16 cellular contexts compared by ENCODE assay signal in genomic region chr5:8601831-8602354, GRCh38.
DNase-seq lines count a peak whose midpoint lies in the region; ATAC-seq and TF ChIP-seq lines count a peak whose summit lies in the region.
"Had no signal": no experiment of that assay in that cellular context is flagged by ENCODE, and none has a peak within 500 bp of the region (broad histone marks: within the 10 kb centered on the region; RNA-seq: fewer than 3 reads in every experiment).

No MANE protein-coding gene starts in this region.

- H3K4me1 ChIP-seq in right lobe of liver = no peaks in the 10 kb centered on the region
- H3K4me1 ChIP-seq: HAP-1 had no signal

- H3K4me3 ChIP-seq in brain microvascular endothelial cell (ENCODE audit: low read depth, low read length) (no peak overlapping the region), right lobe of liver (no peak overlapping the region)
- H3K4me3 ChIP-seq: HAP-1 had no signal

- H3K27ac ChIP-seq in brain microvascular endothelial cell (no peak overlapping the region), right lobe of liver (no peak overlapping the region)

- H3K9me3 ChIP-seq in right lobe of liver = no peaks in the 10 kb centered on the region
- H3K9me3 ChIP-seq: HAP-1 had no signal

- ATAC-seq in right lobe of liver = no peak

- H3K27me3 ChIP-seq in brain microvascular endothelial cell (replicated peaks) (no peaks in the 10 kb centered on the region), right lobe of liver (no peaks in the 10 kb centered on the region)

- H3K36me3 ChIP-seq in brain microvascular endothelial cell (replicated peaks) = no peaks in the 10 kb centered on the region
- H3K36me3 ChIP-seq in right lobe of liver = no peaks in the 10 kb centered on the region
- H3K36me3 ChIP-seq: HAP-1 had no signal

- in situ Hi-C loops in brain microvascular endothelial cell (cut with HindIII; ENCODE audit: low pct_ligation_motif_present, low sequenced_read_pairs) = no loop called here

- DNase-seq in HS-5 (ENCODE audit: low read depth) (peak; percentile 69), brain microvascular endothelial cell (peak; percentile 36), non-pigmented ciliary epithelial cell (ENCODE audit: low read depth) (peak; percentile 20), right lobe of liver (no peak), HPDE6-E6E7 (ENCODE audit: extremely low spot score) (no peak), NCI-H2171 (lab: John Stamatoyannopoulos, UW) (no peak)
- DNase-seq: C1 segment of cervical spinal cord; Calu3; CD4-positive, alpha-beta memory T cell; COR-L47; DMS53; DMS79 treated with DMSO at 0.1 percent for 48 hours; GDM1; GOT3; HFFc6 had no signal

- intact Hi-C loops in right lobe of liver (cut with DNase I) = no loop called here

- 67% methylated on average over 8 of the region's 8 CpGs for WGBS in right lobe of liver (ENCODE audit: insufficient coverage, low coverage, low lambda C conversion rate, missing lambda C conversion rate)

- no peak for TF ChIP-seq CTCF in brain microvascular endothelial cell (IDR thresholded peaks at IDR 0.05; ENCODE audit: low read depth, low read length, missing control alignments)
- no peak for TF ChIP-seq CTCF in right lobe of liver (IDR thresholded peaks at IDR 0.05)

- TF ChIP-seq POLR2A in right lobe of liver (IDR thresholded peaks at IDR 0.05) = no peak

Comparison
In these comparisons a context has a peak if more than half of its experiments do, and no peak if none do; other contexts are left out.
1. DNase-seq: peak in HS-5 (single experiment), brain microvascular endothelial cell (single experiment) and non-pigmented ciliary epithelial cell (single experiment); none in right lobe of liver (0 of 3), HPDE6-E6E7 (single experiment) and NCI-H2171 (single experiment).